In genomic region chr12:2959194-2959507, GRCh38 we compare ENCODE assay signal across 8 cellular contexts. TPM values are rescaled to one million over a fixed set of nuclear protein-coding genes. Genes with fewer than 3 reads are reported as not detected.
DNase-seq lines count a peak whose midpoint lies in the region; ATAC-seq, FAIRE-seq and TF ChIP-seq lines count a peak whose summit lies in the region.

TEAD4 (plus strand) TSS chr12:2959397.

- no peaks in the 10 kb centered on the region for H3K36me3 ChIP-seq in body of pancreas (replicated peaks in 1 of 2; ENCODE audit: insufficient read depth in 1 of 2, low read depth in 2 of 2)
- H3K36me3 ChIP-seq in iPS-20b (ENCODE audit: insufficient read depth, low read depth, low read length) = no peaks in the 10 kb centered on the region
- H3K36me3 ChIP-seq in spleen = no peaks in the 10 kb centered on the region

- peak within 1 kb of the TSS; percentile 89 for H3K4me2 ChIP-seq in A549

- peak; percentile 89 to 90 for DNase-seq in A549 (ENCODE audit: low read depth in 1 of 2, low spot score in 1 of 2)
- DNase-seq in GM12865 (ENCODE audit: low read depth) = peak; percentile 23
- peak; percentile 45 for DNase-seq in NCI-H526 treated with DMSO at 0.1 percent for 48 hours (lab: John Stamatoyannopoulos, UW)
- peak; percentile 81 to 83 (median 82) for DNase-seq in body of pancreas
- no peak for DNase-seq in spleen

- no peak for TF ChIP-seq EP300 in A549 (IDR thresholded peaks at IDR 0.05)

- H3K27ac ChIP-seq in A549 (peak within 1 kb of the TSS; percentile 98 to 99), body of pancreas (peak within 1 kb of the TSS; percentile 90 to 95 (median 93)), iPS-20b (ENCODE audit: low read length) (peak within 1 kb of the TSS; percentile 41), spleen (peak within 1 kb of the TSS; percentile 48 to 87 (median 79))

- POLR2A ChIA-PET in A549 (lab: Yijun Ruan, JAX) = interaction anchor here (1.0 to 1.3 kb wide), 3 partner anchors 10 to 69 kb away, joined by 3 to 5 read pairs (median 4); partner anchors contain the start of gene TULP3

- no peak for TF ChIP-seq CTCF in A549 (IDR thresholded peaks at IDR 0.05)
- TF ChIP-seq CTCF in GM12865 (IDR thresholded peaks at IDR 0.05; ENCODE audit: insufficient read depth, low read depth, low read length, missing control alignments) = no peak
- peak in 1 of 7 experiments; percentile 17 for TF ChIP-seq CTCF in body of pancreas (IDR thresholded peaks at IDR 0.05)
- TF ChIP-seq CTCF in spleen (IDR thresholded peaks at IDR 0.05 in 8 of 11, conservative IDR thresholded peaks at IDR 0.05 in 3 of 11) = no peak

- H3K9me3 ChIP-seq in A549 (no peaks in the 10 kb centered on the region), body of pancreas (no peaks in the 10 kb centered on the region), iPS-20b (ENCODE audit: insufficient read depth, low read depth, low read length) (no peaks in the 10 kb centered on the region), spleen (no peaks in the 10 kb centered on the region)

- FAIRE-seq in A549 (lab: Jason Lieb, UNC) = no peak

- 0% methylated on average over 12 of the region's 50 CpGs for WGBS in A549 (ENCODE audit: missing lambda C conversion rate)
- 1% methylated on average over 48 of the region's 50 CpGs; no CpG with 5 or more reads in 1 of the 2 donors for WGBS in body of pancreas, 2 donors
- WGBS in spleen, 5 donors = 0 to 2% methylated on average over 8 to 48 of the region's 50 CpGs; no CpG with 5 or more reads in 3 of the 5 donors

- peak; percentile 69 for TF ChIP-seq POLR2A in A549 (IDR thresholded peaks at IDR 0.05; ENCODE audit: low read length)
- TF ChIP-seq POLR2A in body of pancreas (IDR thresholded peaks at IDR 0.05) = no peak
- TF ChIP-seq POLR2A in spleen (IDR thresholded peaks at IDR 0.05) = no peak

- CTCF ChIA-PET in A549 (lab: Yijun Ruan, JAX) = interaction anchor here (1.3 kb wide), 1 partner anchor 18 kb away, joined by 3 read pairs; no protein-coding TSS in a partner anchor

- no peaks in the 10 kb centered on the region for H3K27me3 ChIP-seq in body of pancreas
- peaks cover 20% of the 10 kb centered on the region for H3K27me3 ChIP-seq in iPS-20b (ENCODE audit: insufficient read depth, low read length)
- H3K27me3 ChIP-seq in spleen (replicated peaks in 1 of 7) = peaks cover 0 to 73% (median 24%) of the 10 kb centered on the region in 7 donors

- intact Hi-C loops in body of pancreas (cut with DNase I) (no loop called here), spleen (cut with DNase I; ENCODE audit: low total_unique reads) (no loop called here)

- H3K4me1 ChIP-seq in A549 (peaks cover 28% of the 10 kb centered on the region), body of pancreas (peaks cover 53% of the 10 kb centered on the region), iPS-20b (ENCODE audit: insufficient read depth, low read length) (peaks cover 28% of the 10 kb centered on the region), spleen (peaks cover 8 to 69% (median 34%) of the 10 kb centered on the region in 6 donors)

- peak; percentile 66 to 76 for ATAC-seq in A549
- peak; percentile 85 for ATAC-seq in body of pancreas
- no peak for ATAC-seq in GM21515 (IDR thresholded peaks at IDR 0.05; ENCODE audit: unreplicated experiment)
- ATAC-seq in HG03565 (IDR thresholded peaks at IDR 0.05; ENCODE audit: unreplicated experiment) = no peak

- no peak for TF ChIP-seq RAD21 in A549 (conservative IDR thresholded peaks at IDR 0.05 in 1 of 2, IDR thresholded peaks at IDR 0.05 in 1 of 2)

- H3K4me3 ChIP-seq in A549 (peak within 1 kb of the TSS; percentile 86), GM12865 (ENCODE audit: low read depth, low read length) (peak within 1 kb of the TSS; percentile 67), body of pancreas (peak within 1 kb of the TSS; percentile 31 to 36), iPS-20b (ENCODE audit: low read length) (peak within 1 kb of the TSS; percentile 83), spleen (peak within 1 kb of the TSS; percentile 21 to 73 (median 53))

- H3K9ac ChIP-seq in iPS-20b (ENCODE audit: low read depth, low read length) = peak within 1 kb of the TSS; percentile 71; the same call in 1 of the 2 replicates

TF ChIP-seq in A549, 52 proteins besides CTCF, POLR2A, EP300 and RAD21:
- no peak for TF ChIP-seq FOSB (CRISPR knock-in tag; IDR thresholded peaks at IDR 0.05)
- no peak for TF ChIP-seq CBX2 (IDR thresholded peaks at IDR 0.05; ENCODE audit: borderline replicate concordance, low read depth)
- TF ChIP-seq KDM5A (IDR thresholded peaks at IDR 0.05) = no peak
- no peak for TF ChIP-seq HOXB13 (CRISPR knock-in tag; IDR thresholded peaks at IDR 0.05; ENCODE audit: low read depth)
- peak; percentile 88 for TF ChIP-seq E2F6 (IDR thresholded peaks at IDR 0.05; ENCODE audit: borderline replicate concordance, low read depth)
- no peak for TF ChIP-seq KDM1A (IDR thresholded peaks at IDR 0.05; ENCODE audit: low read depth)
- no peak for TF ChIP-seq JUNB (IDR thresholded peaks at IDR 0.05)
- TF ChIP-seq FOSL2 (IDR thresholded peaks at IDR 0.05) = no peak
- no peak for TF ChIP-seq FOSL2 (CRISPR knock-in tag; IDR thresholded peaks at IDR 0.05)
- no peak for TF ChIP-seq CBX8 (IDR thresholded peaks at IDR 0.05)
- TF ChIP-seq GATA3 (IDR thresholded peaks at IDR 0.05; ENCODE audit: borderline replicate concordance) = peak; percentile 50
- TF ChIP-seq FOXS1 (CRISPR knock-in tag; IDR thresholded peaks at IDR 0.05) = no peak
- TF ChIP-seq HOXA7 (CRISPR knock-in tag; IDR thresholded peaks at IDR 0.05) = no peak
- TF ChIP-seq ELK1 (IDR thresholded peaks at IDR 0.05; ENCODE audit: low read depth, low read length) = no peak
- TF ChIP-seq HEYL (CRISPR knock-in tag; IDR thresholded peaks at IDR 0.05) = no peak
- no peak for TF ChIP-seq HDAC2 (IDR thresholded peaks at IDR 0.05)
- peak; percentile 71; the same call in 1 of the 2 replicates for TF ChIP-seq MAX (IDR thresholded peaks at IDR 0.05)
- TF ChIP-seq SMC3 (IDR thresholded peaks at IDR 0.05) = no peak
- no peak for TF ChIP-seq MAZ (IDR thresholded peaks at IDR 0.05; ENCODE audit: borderline replicate concordance, low read depth, low read length)
- TF ChIP-seq PHF8 (IDR thresholded peaks at IDR 0.05; ENCODE audit: borderline replicate concordance, low read depth) = no peak
- no peak for TF ChIP-seq TP53 (CRISPR knock-in tag; IDR thresholded peaks at IDR 0.05)
- no peak for TF ChIP-seq EHMT2 (IDR thresholded peaks at IDR 0.05; ENCODE audit: low read depth)
- no peak for TF ChIP-seq RARB (CRISPR knock-in tag; IDR thresholded peaks at IDR 0.05)
- no peak for TF ChIP-seq CHD4 (IDR thresholded peaks at IDR 0.05; ENCODE audit: borderline replicate concordance)
- TF ChIP-seq BCL3 (IDR thresholded peaks at IDR 0.05) = 0 out of 3 replicates have a peak, but pooled peaks have one; percentile 7
TF ChIP-seq in A549: peak in this region for 4.

RNA-seq across cellular contexts. Expression of gene TEAD4, which starts in this region (rescaled TPM):
- polyA plus RNA-seq in A549 (2011; rRNA removed) = 22.0 and 22.6 TPM in 2 replicates
- polyA plus RNA-seq in A549 (2012; cell fraction: cytosol; rRNA removed) = 53.5 and 61.9 TPM in 2 replicates
- polyA plus RNA-seq in A549 (2012; cell fraction: nucleus; rRNA removed) = 78.8 and 89.6 TPM in 2 replicates
- polyA plus RNA-seq in A549 (2017; fragmentation: RNase III; extraction: RNeasy Plus Mini Kit Qiagen cat#74134 plus additional on column Dnase treatment) = 31.2 to 34.9 TPM (median 31.8 TPM) in 3 replicates
- polyA minus RNA-seq in A549 (2011; rRNA and poly(A)+ RNA removed) = 23.9 and 31.1 TPM in 2 replicates
- total RNA-seq in body of pancreas = 10 to 100 TPM; 25.1 to 28.5 TPM
- 10 to 100 TPM; 14.2 to 24.2 (median 20.4) TPM for total RNA-seq in spleen
- polyA plus RNA-seq in spleen = 10 to 100 TPM in 1 of 3 donors, 1 to 10 TPM in 2; 5.1 to 11.7 (median 5.3) TPM

Comparison
In these comparisons a context has a peak if more than half of its experiments do, and no peak if none do; other contexts are left out.
1. ATAC-seq: peak in A549 (2 of 2) and body of pancreas (single experiment); none in GM21515 (single experiment) and HG03565 (single experiment).
2. H3K27ac ChIP-seq: peak in every context shown above with its lines; median percentile 98 in A549; 93 in body of pancreas; 79 in spleen; 41 in iPS-20b.
3. H3K4me3 ChIP-seq: peak in every context shown above with its lines; median percentile 86 in A549; 83 in iPS-20b; 67 in GM12865; 53 in spleen; 34 in body of pancreas.